Comparison of ENCODE assay signal across 17 cellular contexts in the genomic region with DNA sequence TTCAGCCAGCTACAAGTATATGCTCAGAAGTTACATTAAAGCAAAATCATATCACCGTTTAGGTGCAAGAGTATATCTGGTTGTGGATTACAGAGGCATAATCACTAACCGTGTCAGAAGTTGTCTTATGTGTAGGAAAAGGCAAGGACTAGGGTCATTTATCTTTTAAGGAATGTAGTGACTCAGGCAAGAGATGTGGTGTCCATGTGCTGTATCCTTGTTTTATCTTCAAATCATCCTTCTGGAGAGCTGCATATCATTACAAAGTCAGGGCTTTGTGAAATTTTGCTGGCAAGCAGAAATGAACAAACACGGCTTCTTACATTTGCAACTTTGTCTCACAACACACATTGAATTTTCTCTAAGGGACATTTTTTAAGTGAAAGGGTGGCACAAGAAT.
"Had no signal": no experiment of that assay in that cellular context is flagged by ENCODE, and none has a peak within 500 bp of the region (broad histone marks: within the 10 kb centered on the region; RNA-seq: fewer than 3 reads in every experiment).

No MANE protein-coding gene starts in this region.

- H3K4me1 Mint-ChIP-seq: stimulated activated naive B cell treated with anti-CD40 and anti-IgM and Interleukin-4, amounts not matched to agents 10 μg/mL and 1 μg/mL and 100 μg/mL, for 72 hours; stimulated activated naive CD8-positive, alpha-beta T cell treated with anti-CD3 and anti-CD28 coated beads, Interleukin-15, amount 100 ng/mL, for 72 hours had no signal

- H3K9me3 ChIP-seq: neutrophil, thoracic aorta, transverse colon had no signal

- H3K36me3 Mint-ChIP-seq: naive thymus-derived CD4-positive, alpha-beta T cell; stimulated activated naive B cell treated with anti-CD40 and anti-IgM and Interleukin-4, amounts not matched to agents 10 μg/mL and 1 μg/mL and 100 μg/mL, for 72 hours had no signal

- H3K36me3 ChIP-seq: neutrophil, thoracic aorta, transverse colon had no signal

- H3K27ac Mint-ChIP-seq: stimulated activated naive B cell treated with anti-CD40 and anti-IgM and Interleukin-4, amounts not matched to agents 10 μg/mL and 1 μg/mL and 100 μg/mL, for 72 hours; stimulated activated naive CD8-positive, alpha-beta T cell treated with anti-CD3 and anti-CD28 coated beads, Interleukin-15, amount 100 ng/mL, for 72 hours had no signal

- H3K4me1 ChIP-seq: foreskin keratinocyte had no signal

- H3K9me3 Mint-ChIP-seq: naive thymus-derived CD4-positive, alpha-beta T cell; stimulated activated naive CD8-positive, alpha-beta T cell treated with anti-CD3 and anti-CD28 coated beads, Interleukin-15, amount 100 ng/mL, for 72 hours had no signal

- H3K27ac ChIP-seq: dorsolateral prefrontal cortex, foreskin keratinocyte, neutrophil, thoracic aorta, transverse colon had no signal

- H3K4me3 Mint-ChIP-seq: naive thymus-derived CD4-positive, alpha-beta T cell; stimulated activated naive B cell treated with anti-CD40 and anti-IgM and Interleukin-4, amounts not matched to agents 10 μg/mL and 1 μg/mL and 100 μg/mL, for 72 hours; stimulated activated naive CD8-positive, alpha-beta T cell treated with anti-CD3 and anti-CD28 coated beads, Interleukin-15, amount 100 ng/mL, for 72 hours had no signal

- DNase-seq: cortex of kidney; dorsolateral prefrontal cortex; effector CD8-positive, alpha-beta T cell; foreskin keratinocyte; kidney; left colon; left ventricle myocardium superior; mesendoderm; naive thymus-derived CD4-positive, alpha-beta T cell; stimulated activated CD4-positive, alpha-beta T cell treated with anti-CD3 and anti-CD28 coated beads, Interleukin-2, amount 100 ng/mL, for 24 hours; stimulated activated CD4-positive, alpha-beta T cell treated with anti-CD3 and anti-CD28 coated beads, Interleukin-4, amount 100 ng/mL, for 4 hours; stimulated activated naive B cell treated with anti-CD40 and anti-IgM and Interleukin-4, amounts not matched to agents 10 μg/mL and 1 μg/mL and 100 μg/mL, for 72 hours; stimulated activated naive CD8-positive, alpha-beta T cell treated with anti-CD3 and anti-CD28 coated beads, Interleukin-15, amount 100 ng/mL, for 72 hours; transverse colon had no signal

- H3K4me3 ChIP-seq: dorsolateral prefrontal cortex, lung, thoracic aorta, transverse colon had no signal

- H3K27me3 ChIP-seq: dorsolateral prefrontal cortex, foreskin keratinocyte, transverse colon had no signal
